1 cellular context compared by ENCODE assay signal in the genomic region with DNA sequence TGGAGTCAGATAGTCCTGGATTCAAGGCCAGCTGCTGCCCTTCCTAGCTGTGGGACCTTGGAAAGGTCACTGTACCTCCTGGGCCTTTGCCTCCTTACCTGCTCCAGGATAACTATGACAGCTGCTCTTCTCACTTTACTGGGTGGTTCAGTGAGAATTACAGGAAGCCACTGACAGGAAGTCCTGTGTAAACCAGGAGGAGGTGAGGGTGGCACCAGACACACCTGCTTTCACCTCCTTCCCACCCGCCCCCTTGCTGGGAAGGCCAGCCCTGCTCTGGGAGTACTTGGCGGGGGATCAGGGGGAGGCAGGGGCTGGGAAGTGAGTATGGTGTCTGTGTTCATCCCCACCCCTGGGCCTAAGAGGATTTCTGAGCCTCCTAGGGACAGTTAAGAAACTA.
TF ChIP-seq lines count a peak whose summit lies in the region.

No MANE protein-coding gene starts in this region.

TF ChIP-seq in GM23338, 12 proteins besides CTCF, POLR2A, EP300 and RAD21 (continued from another document):
- TF ChIP-seq, protein P1, sequence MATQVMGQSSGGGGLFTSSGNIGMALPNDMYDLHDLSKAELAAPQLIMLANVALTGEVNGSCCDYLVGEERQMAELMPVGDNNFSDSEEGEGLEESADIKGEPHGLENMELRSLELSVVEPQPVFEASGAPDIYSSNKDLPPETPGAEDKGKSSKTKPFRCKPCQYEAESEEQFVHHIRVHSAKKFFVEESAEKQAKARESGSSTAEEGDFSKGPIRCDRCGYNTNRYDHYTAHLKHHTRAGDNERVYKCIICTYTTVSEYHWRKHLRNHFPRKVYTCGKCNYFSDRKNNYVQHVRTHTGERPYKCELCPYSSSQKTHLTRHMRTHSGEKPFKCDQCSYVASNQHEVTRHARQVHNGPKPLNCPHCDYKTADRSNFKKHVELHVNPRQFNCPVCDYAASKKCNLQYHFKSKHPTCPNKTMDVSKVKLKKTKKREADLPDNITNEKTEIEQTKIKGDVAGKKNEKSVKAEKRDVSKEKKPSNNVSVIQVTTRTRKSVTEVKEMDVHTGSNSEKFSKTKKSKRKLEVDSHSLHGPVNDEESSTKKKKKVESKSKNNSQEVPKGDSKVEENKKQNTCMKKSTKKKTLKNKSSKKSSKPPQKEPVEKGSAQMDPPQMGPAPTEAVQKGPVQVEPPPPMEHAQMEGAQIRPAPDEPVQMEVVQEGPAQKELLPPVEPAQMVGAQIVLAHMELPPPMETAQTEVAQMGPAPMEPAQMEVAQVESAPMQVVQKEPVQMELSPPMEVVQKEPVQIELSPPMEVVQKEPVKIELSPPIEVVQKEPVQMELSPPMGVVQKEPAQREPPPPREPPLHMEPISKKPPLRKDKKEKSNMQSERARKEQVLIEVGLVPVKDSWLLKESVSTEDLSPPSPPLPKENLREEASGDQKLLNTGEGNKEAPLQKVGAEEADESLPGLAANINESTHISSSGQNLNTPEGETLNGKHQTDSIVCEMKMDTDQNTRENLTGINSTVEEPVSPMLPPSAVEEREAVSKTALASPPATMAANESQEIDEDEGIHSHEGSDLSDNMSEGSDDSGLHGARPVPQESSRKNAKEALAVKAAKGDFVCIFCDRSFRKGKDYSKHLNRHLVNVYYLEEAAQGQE (IDR thresholded peaks at IDR 0.05; ENCODE audit: unreplicated experiment) = no peak
- TF ChIP-seq ZNF331 (CRISPR knock-in tag; IDR thresholded peaks at IDR 0.05; ENCODE audit: low read depth) (no peak), EZH2 (IDR thresholded peaks at IDR 0.05; ENCODE audit: low read depth, unreplicated experiment) (no peak)
- TF ChIP-seq, protein P2, sequence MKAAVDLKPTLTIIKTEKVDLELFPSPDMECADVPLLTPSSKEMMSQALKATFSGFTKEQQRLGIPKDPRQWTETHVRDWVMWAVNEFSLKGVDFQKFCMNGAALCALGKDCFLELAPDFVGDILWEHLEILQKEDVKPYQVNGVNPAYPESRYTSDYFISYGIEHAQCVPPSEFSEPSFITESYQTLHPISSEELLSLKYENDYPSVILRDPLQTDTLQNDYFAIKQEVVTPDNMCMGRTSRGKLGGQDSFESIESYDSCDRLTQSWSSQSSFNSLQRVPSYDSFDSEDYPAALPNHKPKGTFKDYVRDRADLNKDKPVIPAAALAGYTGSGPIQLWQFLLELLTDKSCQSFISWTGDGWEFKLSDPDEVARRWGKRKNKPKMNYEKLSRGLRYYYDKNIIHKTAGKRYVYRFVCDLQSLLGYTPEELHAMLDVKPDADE (IDR thresholded peaks at IDR 0.05) = no peak
